Comparison of ENCODE assay signal across 16 cellular contexts in genomic region chr14:88195676-88196075, GRCh38.
DNase-seq lines count a peak whose midpoint lies in the region; ATAC-seq and TF ChIP-seq lines count a peak whose summit lies in the region.
"Had no signal": no experiment of that assay in that cellular context is flagged by ENCODE, and none has a peak within 500 bp of the region (broad histone marks: within the 10 kb centered on the region; RNA-seq: fewer than 3 reads in every experiment).

No MANE protein-coding gene starts in this region.

- H3K4me1 Mint-ChIP-seq in neural crest cell: peaks cover 44% of the 10 kb centered on the region
- no peaks in the 10 kb centered on the region for H3K4me1 Mint-ChIP-seq in stimulated activated memory B cell treated with anti-CD40 and anti-IgM and Interleukin-4, amounts not matched to agents 10 μg/mL and 1 μg/mL and 100 μg/mL, for 72 hours

- no peak overlapping the region for H3K27ac ChIP-seq in HEK293 (ENCODE audit: extremely low read depth, low read depth, low read length)

- peak overlapping the region; percentile 29 for H3K4me3 Mint-ChIP-seq in neural crest cell
- H3K4me3 Mint-ChIP-seq in stimulated activated memory B cell treated with anti-CD40 and anti-IgM and Interleukin-4, amounts not matched to agents 10 μg/mL and 1 μg/mL and 100 μg/mL, for 72 hours: no peak overlapping the region
- H3K4me3 Mint-ChIP-seq: nephron progenitor cell had no signal

- H3K9me3 Mint-ChIP-seq in neural crest cell: no peaks in the 10 kb centered on the region
- no peaks in the 10 kb centered on the region for H3K9me3 Mint-ChIP-seq in stimulated activated memory B cell treated with anti-CD40 and anti-IgM and Interleukin-4, amounts not matched to agents 10 μg/mL and 1 μg/mL and 100 μg/mL, for 72 hours
- H3K9me3 Mint-ChIP-seq: nephron progenitor cell had no signal

- H3K27me3 Mint-ChIP-seq in neural crest cell (ENCODE audit: low read depth): peaks cover 16% of the 10 kb centered on the region
- peaks cover 40% of the 10 kb centered on the region for H3K27me3 Mint-ChIP-seq in stimulated activated memory B cell treated with anti-CD40 and anti-IgM and Interleukin-4, amounts not matched to agents 10 μg/mL and 1 μg/mL and 100 μg/mL, for 72 hours

- H3K36me3 Mint-ChIP-seq in neural crest cell (ENCODE audit: low read depth): no peaks in the 10 kb centered on the region
- no peaks in the 10 kb centered on the region for H3K36me3 Mint-ChIP-seq in stimulated activated memory B cell treated with anti-CD40 and anti-IgM and Interleukin-4, amounts not matched to agents 10 μg/mL and 1 μg/mL and 100 μg/mL, for 72 hours

- H3K4me1 ChIP-seq in BE2C (no peaks in the 10 kb centered on the region), HEK293 (ENCODE audit: control insufficient read depth, insufficient read depth, low read length) (peaks cover 6% of the 10 kb centered on the region)
- H3K4me1 ChIP-seq: HAP-1 had no signal

- H3K27me3 ChIP-seq in BE2C: peaks cover 7% of the 10 kb centered on the region; the same call in 1 of the 2 replicates

- peak overlapping the region; percentile 85 for H3K27ac Mint-ChIP-seq in neural crest cell (ENCODE audit: unreplicated experiment)
- no peak overlapping the region for H3K27ac Mint-ChIP-seq in stimulated activated memory B cell treated with anti-CD40 and anti-IgM and Interleukin-4, amounts not matched to agents 10 μg/mL and 1 μg/mL and 100 μg/mL, for 72 hours
- H3K27ac Mint-ChIP-seq: nephron progenitor cell had no signal

- CTCF ChIA-PET in HEK293 (lab: Yijun Ruan, JAX): interaction anchor here (0.8 to 1.7 kb wide), 4 partner anchors 25 to 1809 kb away, joined by 3 to 6 read pairs (median 4); no protein-coding TSS in a partner anchor

- no peak for TF ChIP-seq CTCF in BE2C (IDR thresholded peaks at IDR 0.05; ENCODE audit: low read depth, low read length)
- no peak for TF ChIP-seq CTCF in HEK293 (tag by site-specific recombination; IDR thresholded peaks at IDR 0.05)
- no peak for TF ChIP-seq CTCF in neural crest cell (conservative IDR thresholded peaks at IDR 0.05)

- H3K9me3 ChIP-seq in BE2C (no peaks in the 10 kb centered on the region; the same call in 1 of the 2 replicates), HEK293 (ENCODE audit: control insufficient read depth, insufficient read depth, low read depth, low read length) (no peaks in the 10 kb centered on the region)
- H3K9me3 ChIP-seq: HAP-1 had no signal

- ATAC-seq in stimulated activated memory B cell treated with anti-CD40 and anti-IgM and Interleukin-4, amounts not matched to agents 10 μg/mL and 1 μg/mL and 100 μg/mL, for 72 hours: no peak
- ATAC-seq: right cardiac atrium had no signal

- POLR2A ChIA-PET in HEK293 (lab: Yijun Ruan, JAX): no interaction called here

- peak; percentile 28 for DNase-seq in BE2C
- DNase-seq in ecto neural progenitor cell (ENCODE audit: low spot score): peak; percentile 59
- peak; percentile 21 for DNase-seq in neural crest cell (ENCODE audit: low read depth, low spot score)
- no peak for DNase-seq in NCI-H2081 treated with DMSO at 0.1 percent for 48 hours (lab: John Stamatoyannopoulos, UW)
- DNase-seq in HT-29 (ENCODE audit: low spot score): no peak
- DNase-seq: activated CD8-positive, alpha-beta memory T cell treated with anti-CD3 and anti-CD28 coated beads, Interleukin-2, amount 50 U/mL, for 48 hours; activated gamma-delta T cell; EL; KG1; kidney glomerular epithelial cell; NCI-H345; nephron progenitor cell; right cardiac atrium had no signal

- H3K36me3 ChIP-seq in BE2C: no peaks in the 10 kb centered on the region
- H3K36me3 ChIP-seq in HEK293 (ENCODE audit: control insufficient read depth in 2 of 2, insufficient read depth in 1 of 2, low read length in 2 of 2): no peaks in the 10 kb centered on the region
- H3K36me3 ChIP-seq: HAP-1 had no signal

- H3K4me3 ChIP-seq in BE2C (ENCODE audit: low read depth, low read length) (no peak overlapping the region), HEK293 (ENCODE audit: low read depth, low read length) (no peak overlapping the region)
- H3K4me3 ChIP-seq: HAP-1 had no signal

TF ChIP-seq in HEK293, 187 proteins besides CTCF, POLR2A, EP300 and RAD21:
- 0 out of 2 replicates have a peak, but pooled peaks have one; percentile 30 for TF ChIP-seq ZBTB17 (tag by site-specific recombination; IDR thresholded peaks at IDR 0.05)
- no peak for TF ChIP-seq GLI2 (tag by site-specific recombination; IDR thresholded peaks at IDR 0.05; ENCODE audit: borderline replicate concordance, low read depth)
- TF ChIP-seq TRIM28 (IDR thresholded peaks at IDR 0.05; ENCODE audit: borderline replicate concordance, low read length): peak; percentile 83; the same call in 1 of the 2 replicates
- no peak for TF ChIP-seq BCL11A (tag by site-specific recombination; IDR thresholded peaks at IDR 0.05; ENCODE audit: low read depth)

Comparison
In these comparisons a context has a peak if more than half of its experiments do, and no peak if none do; other contexts are left out.
1. DNase-seq: peak in BE2C (single experiment), ecto neural progenitor cell (single experiment) and neural crest cell (single experiment); none in NCI-H2081 treated with DMSO at 0.1 percent for 48 hours (single experiment) and HT-29 (single experiment).